Comparison of ENCODE assay signal across 28 cellular contexts in the genomic region with DNA sequence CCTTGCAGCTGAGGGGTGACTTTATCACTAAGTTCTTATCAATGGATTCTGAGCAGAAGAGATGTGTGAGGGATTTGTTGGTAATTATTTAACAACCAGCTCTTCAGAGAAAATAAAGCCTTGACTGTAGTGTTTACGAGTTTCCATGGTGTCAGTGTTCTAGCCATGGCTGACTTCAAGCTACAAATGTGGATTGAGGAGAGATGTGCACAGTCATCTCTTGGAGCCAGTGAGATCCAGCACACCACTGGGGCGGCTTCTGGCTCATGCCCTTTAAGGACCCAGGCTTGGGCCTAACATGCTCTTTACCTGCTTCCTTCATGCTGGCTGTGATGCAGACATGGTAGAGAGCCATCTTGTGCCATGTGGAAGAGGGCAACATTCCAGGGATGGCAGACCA.
"Had no signal": no experiment of that assay in that cellular context is flagged by ENCODE, and none has a peak within 500 bp of the region (broad histone marks: within the 10 kb centered on the region; RNA-seq: fewer than 3 reads in every experiment).

No MANE protein-coding gene starts in this region.

- DNase-seq: activated B cell treated with CpG ODN at 0.5 μM for 24 hours; activated CD8-positive, alpha-beta memory T cell treated with anti-CD3 and anti-CD28 coated beads for 24 hours; activated effector memory CD4-positive, alpha-beta T cell treated with Interleukin-2 at 50 U/mL for 16 hours; activated naive CD4-positive, alpha-beta T cell treated with Interleukin-2 at 50 U/mL for 16 hours; activated naive CD8-positive, alpha-beta T cell treated with anti-CD3 and anti-CD28 coated beads for 36 hours; adrenal gland; aorta; body of pancreas; cerebellar nuclear complex; colonic mucosa; effector CD8-positive, alpha-beta T cell; gastrocnemius medialis; islet precursor cell; left cardiac atrium; left ventricle myocardium superior; naive B cell; nephron progenitor cell; pancreas; stimulated activated CD4-positive, alpha-beta T cell treated with anti-CD3 and anti-CD28 coated beads, Interleukin-1b, Interleukin-23, amount 100 ng/mL, for 48 hours; stimulated activated CD4-positive, alpha-beta T cell treated with anti-CD3 and anti-CD28 coated beads, Interleukin-4, amount 100 ng/mL, for 4 hours; stimulated activated CD8-positive, alpha-beta memory T cell treated with anti-CD3 and anti-CD28 coated beads, Interleukin-4, amount 100 ng/mL, for 48 hours; stimulated activated naive CD8-positive, alpha-beta T cell treated with anti-CD3 and anti-CD28 coated beads, Interleukin-15, amount 100 ng/mL, for 72 hours; tibial artery had no signal

- H3K9me3 ChIP-seq: adrenal gland, body of pancreas, colonic mucosa, gastrocnemius medialis, pancreas, prostate gland had no signal

- H3K79me2 ChIP-seq: hepatocyte had no signal

- H3K27ac Mint-ChIP-seq: activated B cell treated with CpG ODN at 0.5 μM for 24 hours; activated naive CD8-positive, alpha-beta T cell treated with anti-CD3 and anti-CD28 coated beads for 36 hours; nephron progenitor cell; stimulated activated memory B cell treated with anti-CD40 and anti-IgM and Interleukin-4, amounts not matched to agents 10 μg/mL and 1 μg/mL and 100 μg/mL, for 72 hours; stimulated activated naive CD8-positive, alpha-beta T cell treated with anti-CD3 and anti-CD28 coated beads, Interleukin-15, amount 100 ng/mL, for 72 hours had no signal

- H3K4me1 Mint-ChIP-seq: activated B cell treated with CpG ODN at 0.5 μM for 24 hours; stimulated activated memory B cell treated with anti-CD40 and anti-IgM and Interleukin-4, amounts not matched to agents 10 μg/mL and 1 μg/mL and 100 μg/mL, for 72 hours; stimulated activated naive CD8-positive, alpha-beta T cell treated with anti-CD3 and anti-CD28 coated beads, Interleukin-15, amount 100 ng/mL, for 72 hours had no signal

- H2AFZ ChIP-seq: hepatocyte had no signal

- H3K27me3 Mint-ChIP-seq: activated B cell treated with CpG ODN at 0.5 μM for 24 hours had no signal

- H3K4me3 Mint-ChIP-seq: activated B cell treated with CpG ODN at 0.5 μM for 24 hours; activated naive CD8-positive, alpha-beta T cell treated with anti-CD3 and anti-CD28 coated beads for 36 hours; naive B cell; nephron progenitor cell; stimulated activated memory B cell treated with anti-CD40 and anti-IgM and Interleukin-4, amounts not matched to agents 10 μg/mL and 1 μg/mL and 100 μg/mL, for 72 hours; stimulated activated naive CD8-positive, alpha-beta T cell treated with anti-CD3 and anti-CD28 coated beads, Interleukin-15, amount 100 ng/mL, for 72 hours had no signal

- ATAC-seq: body of pancreas; gastrocnemius medialis; left cardiac atrium; left ventricle myocardium superior; pancreas; stimulated activated memory B cell treated with anti-CD40 and anti-IgM and Interleukin-4, amounts not matched to agents 10 μg/mL and 1 μg/mL and 100 μg/mL, for 72 hours; stimulated activated naive CD8-positive, alpha-beta T cell treated with anti-CD3 and anti-CD28 coated beads, Interleukin-15, amount 100 ng/mL, for 72 hours had no signal

- H3K27ac ChIP-seq: adrenal gland, body of pancreas, colonic mucosa, gastrocnemius medialis, hepatocyte, pancreas, prostate gland, suprapubic skin, tibial artery had no signal

- H3K36me3 Mint-ChIP-seq: stimulated activated memory B cell treated with anti-CD40 and anti-IgM and Interleukin-4, amounts not matched to agents 10 μg/mL and 1 μg/mL and 100 μg/mL, for 72 hours had no signal

- H3K36me3 ChIP-seq: adrenal gland, colonic mucosa, gastrocnemius medialis, pancreas, prostate gland, suprapubic skin, tibial artery had no signal

- H3K4me3 ChIP-seq: adrenal gland, body of pancreas, colonic mucosa, gastrocnemius medialis, hepatocyte, pancreas, prostate gland, smooth muscle cell, suprapubic skin, tibial artery had no signal

- H3K27me3 ChIP-seq: adrenal gland, body of pancreas, colonic mucosa, gastrocnemius medialis, hepatocyte, pancreas, suprapubic skin, tibial artery had no signal

- H3K4me2 ChIP-seq: hepatocyte, smooth muscle cell had no signal

- H3K4me1 ChIP-seq: adrenal gland, gastrocnemius medialis, prostate gland, suprapubic skin had no signal
